20 cellular contexts compared by ENCODE assay signal in the genomic region with DNA sequence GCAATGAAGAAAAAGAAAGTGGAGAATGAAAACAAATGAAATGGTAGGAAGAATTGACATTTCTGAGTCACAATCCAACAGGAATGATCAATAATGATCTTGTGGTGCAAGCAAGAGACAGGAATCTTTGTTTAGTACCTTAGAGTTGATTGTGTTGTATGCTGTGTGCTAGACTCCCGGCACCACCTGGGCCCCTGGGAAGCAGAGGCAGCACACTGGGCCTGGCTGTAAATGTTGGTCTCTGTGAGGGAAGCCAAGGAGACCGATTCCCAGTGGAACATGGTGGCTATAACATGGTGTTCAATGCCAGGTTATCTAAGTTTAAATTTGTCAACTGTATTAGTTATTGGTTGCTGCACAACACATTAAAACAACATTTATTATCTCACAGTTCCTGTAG. TPM values are rescaled to one million over a fixed set of nuclear protein-coding genes. Genes with fewer than 3 reads are reported as not detected.
DNase-seq lines count a peak whose midpoint lies in the region; ATAC-seq, FAIRE-seq and TF ChIP-seq lines count a peak whose summit lies in the region.
"Had no signal": no experiment of that assay in that cellular context is flagged by ENCODE, and none has a peak within 500 bp of the region (broad histone marks: within the 10 kb centered on the region; RNA-seq: fewer than 3 reads in every experiment).

No MANE protein-coding gene starts in this region.

- TF ChIP-seq CTCF in HepG2 (CRISPR knock-in tag; IDR thresholded peaks at IDR 0.05) (no peak), right lobe of liver (IDR thresholded peaks at IDR 0.05) (no peak), brain microvascular endothelial cell (IDR thresholded peaks at IDR 0.05; ENCODE audit: low read depth, low read length, missing control alignments) (no peak), osteoblast (IDR thresholded peaks at IDR 0.05; ENCODE audit: extremely low read depth, low read depth, low read length) (no peak), GM10248 (IDR thresholded peaks at IDR 0.05; ENCODE audit: control extremely low read depth, extremely low read depth, low read depth, missing control alignments) (no peak)

- H3K27me3 ChIP-seq in HepG2 (ENCODE audit: control insufficient read depth in 1 of 2, insufficient read depth in 2 of 2, low read length in 2 of 2) (0 out of 5 replicates have a peak, but pooled peaks cover 0 to 3% of the 10 kb centered on the region in 2 experiments), right lobe of liver (no peaks in the 10 kb centered on the region), brain microvascular endothelial cell (replicated peaks) (no peaks in the 10 kb centered on the region), osteoblast (ENCODE audit: insufficient read depth, low read length) (no peaks in the 10 kb centered on the region)

- no peaks in the 10 kb centered on the region for H3K36me3 ChIP-seq in HepG2 (replicated peaks in 1 of 2; ENCODE audit: control insufficient read depth in 1 of 2, insufficient read depth in 2 of 2, low read length in 2 of 2)
- no peaks in the 10 kb centered on the region for H3K36me3 ChIP-seq in right lobe of liver
- no peaks in the 10 kb centered on the region for H3K36me3 ChIP-seq in brain microvascular endothelial cell (replicated peaks)
- H3K36me3 ChIP-seq in osteoblast (ENCODE audit: insufficient read depth, low read length), result no peaks in the 10 kb centered on the region

- no peaks in the 10 kb centered on the region for H3K9me3 ChIP-seq in HepG2 (ENCODE audit: low read length)
- H3K9me3 ChIP-seq in right lobe of liver, result no peaks in the 10 kb centered on the region
- H3K9me3 ChIP-seq in osteoblast (ENCODE audit: low read depth, low read length), result no peaks in the 10 kb centered on the region

- WGBS in HepG2 (ENCODE audit: low lambda C conversion rate), result 0% methylated on average over 2 of the region's 2 CpGs
- 86% methylated on average over 1 of the region's 2 CpGs for WGBS in right lobe of liver (ENCODE audit: insufficient coverage, low coverage, low lambda C conversion rate, missing lambda C conversion rate)

- H2AFZ ChIP-seq in HepG2 (ENCODE audit: low read length) (no peak overlapping the region), osteoblast (ENCODE audit: low read length) (no peak overlapping the region)

- BruUV-seq in HepG2 (replicated peaks; lab: Mats Ljungman, UMichigan), result no TSS peak

- CTCF ChIA-PET in HepG2 (lab: Yijun Ruan, JAX; ENCODE audit: low intra/inter-chr PET ratio, low total read pairs), result no interaction called here
- CTCF ChIA-PET in GM10248 (lab: Yijun Ruan, JAX), result interaction anchor here (1.4 kb wide), 1 partner anchor 8 kb away, joined by 3 read pairs; no protein-coding TSS in a partner anchor

- intact Hi-C loops in HepG2 (cut with micrococcal nuclease; ENCODE audit: unreplicated experiment), result no loop called here
- intact Hi-C loops in right lobe of liver (cut with DNase I), result no loop called here

- no peak overlapping the region for H3K4me3 ChIP-seq in HepG2 (replicated peaks in 1 of 3; ENCODE audit: insufficient read depth in 1 of 3, low read depth in 2 of 3, low read length in 3 of 3)
- no peak overlapping the region for H3K4me3 ChIP-seq in right lobe of liver
- H3K4me3 ChIP-seq in brain microvascular endothelial cell (ENCODE audit: low read depth, low read length), result no peak overlapping the region
- no peak overlapping the region for H3K4me3 ChIP-seq in osteoblast (ENCODE audit: insufficient read depth, low read length)

- no peak for DNase-seq in HepG2 (ENCODE audit: low spot score)
- DNase-seq in right lobe of liver, result no peak
- DNase-seq in brain microvascular endothelial cell, result no peak
- DNase-seq in osteoblast (ENCODE audit: insufficient read length, low spot score, missing footprints), result no peak
- no peak for DNase-seq in GM10248 (ENCODE audit: extremely low spot score)
- no peak for DNase-seq in NCI-H524 (lab: John Stamatoyannopoulos, UW)
- no peak for DNase-seq in activated gamma-delta T cell (lab: John Stamatoyannopoulos, UW)
- DNase-seq: 8988T, C1 segment of cervical spinal cord, COR-L47, H9, KBM-7, NCI-H1105, NCI-H1694 treated with DMSO at 0.1 percent for 48 hours, NCI-H345, SHP77 had no signal

- POLR2A ChIA-PET in HepG2 (lab: Yijun Ruan, JAX) (no interaction called here), GM10248 (lab: Yijun Ruan, JAX) (no interaction called here)

- TF ChIP-seq RAD21 in HepG2 (CRISPR knock-in tag; IDR thresholded peaks at IDR 0.05), result no peak

- in situ Hi-C loops in HepG2 (cut with HindIII; ENCODE audit: extremely low pct_ligation_motif_present, low pct_unique_long_range_greater_than_20kb), result no loop called here
- in situ Hi-C loops in brain microvascular endothelial cell (cut with HindIII; ENCODE audit: low pct_ligation_motif_present, low sequenced_read_pairs), result no loop called here

- H3K4me1 ChIP-seq in HepG2 (ENCODE audit: insufficient read depth, low read length) (no peaks in the 10 kb centered on the region), right lobe of liver (no peaks in the 10 kb centered on the region), osteoblast (ENCODE audit: insufficient read depth, low read length) (peaks cover 31% of the 10 kb centered on the region)

- TF ChIP-seq EP300 in HepG2 (IDR thresholded peaks at IDR 0.05; ENCODE audit: low read depth in 2 of 2, low read length in 2 of 2) (no peak), HepG2 (CRISPR knock-in tag; IDR thresholded peaks at IDR 0.05; ENCODE audit: borderline replicate concordance) (no peak)

- H3K79me2 ChIP-seq in HepG2 (ENCODE audit: insufficient read depth, low read length) (no peaks in the 10 kb centered on the region), osteoblast (ENCODE audit: insufficient read depth, low read length) (no peaks in the 10 kb centered on the region)

- H4K20me1 ChIP-seq in HepG2 (ENCODE audit: insufficient read depth, low read length) (no peaks in the 10 kb centered on the region), osteoblast (ENCODE audit: insufficient read depth, low read length) (no peaks in the 10 kb centered on the region)

- H3K4me2 ChIP-seq in HepG2 (ENCODE audit: low read depth, low read length) (no peak overlapping the region), osteoblast (ENCODE audit: insufficient read depth, low read length) (peak overlapping the region; percentile 69)

- TF ChIP-seq POLR2A in HepG2 (IDR thresholded peaks at IDR 0.05; ENCODE audit: insufficient read depth in 1 of 2, low read depth in 2 of 2, low read length in 2 of 2) (no peak), right lobe of liver (IDR thresholded peaks at IDR 0.05) (no peak)

- FAIRE-seq in HepG2 (lab: Jason Lieb, UNC), result no peak
- FAIRE-seq: GM18507, HTR-8/SVneo had no signal

- no peak overlapping the region for H3K9ac ChIP-seq in HepG2 (ENCODE audit: insufficient read depth, low read depth, low read length)

- H3K27ac ChIP-seq in HepG2 (ENCODE audit: extremely low read length, insufficient read depth, low read length), result no peak overlapping the region
- no peak overlapping the region for H3K27ac ChIP-seq in right lobe of liver
- H3K27ac ChIP-seq in brain microvascular endothelial cell, result peak overlapping the region; percentile 64
- peak overlapping the region; percentile 15 for H3K27ac ChIP-seq in osteoblast (ENCODE audit: low read depth, low read length)

- ATAC-seq in HepG2, result peak; percentile 53
- no peak for ATAC-seq in right lobe of liver
- no peak for ATAC-seq in HG03135 (IDR thresholded peaks at IDR 0.05; ENCODE audit: unreplicated experiment)
- ATAC-seq: Panc1 had no signal

TF ChIP-seq in HepG2, 621 proteins besides CTCF, POLR2A, EP300 and RAD21:
- no peak for TF ChIP-seq PHF5A (CRISPR knock-in tag; IDR thresholded peaks at IDR 0.05; ENCODE audit: low read depth, unreplicated experiment)
- TF ChIP-seq NRL (CRISPR knock-in tag; IDR thresholded peaks at IDR 0.05; ENCODE audit: borderline replicate concordance), result no peak
- no peak for TF ChIP-seq ZBTB21 (CRISPR knock-in tag; IDR thresholded peaks at IDR 0.05)
- TF ChIP-seq, protein P1, sequence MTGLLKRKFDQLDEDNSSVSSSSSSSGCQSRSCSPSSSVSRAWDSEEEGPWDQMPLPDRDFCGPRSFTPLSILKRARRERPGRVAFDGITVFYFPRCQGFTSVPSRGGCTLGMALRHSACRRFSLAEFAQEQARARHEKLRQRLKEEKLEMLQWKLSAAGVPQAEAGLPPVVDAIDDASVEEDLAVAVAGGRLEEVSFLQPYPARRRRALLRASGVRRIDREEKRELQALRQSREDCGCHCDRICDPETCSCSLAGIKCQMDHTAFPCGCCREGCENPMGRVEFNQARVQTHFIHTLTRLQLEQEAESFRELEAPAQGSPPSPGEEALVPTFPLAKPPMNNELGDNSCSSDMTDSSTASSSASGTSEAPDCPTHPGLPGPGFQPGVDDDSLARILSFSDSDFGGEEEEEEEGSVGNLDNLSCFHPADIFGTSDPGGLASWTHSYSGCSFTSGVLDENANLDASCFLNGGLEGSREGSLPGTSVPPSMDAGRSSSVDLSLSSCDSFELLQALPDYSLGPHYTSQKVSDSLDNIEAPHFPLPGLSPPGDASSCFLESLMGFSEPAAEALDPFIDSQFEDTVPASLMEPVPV (CRISPR knock-in tag; IDR thresholded peaks at IDR 0.05), result no peak

RNA-seq across cellular contexts. Expression of a gene that starts 9.8 kb away (rescaled TPM):
- total RNA-seq in HepG2 (2016; rRNA removed; fragmentation: Illumina TruSeq; extraction: Trizol), result 29.2 and 52.2 TPM in 2 replicates
- 4.8 and 6.0 TPM in 2 replicates for total RNA-seq in HepG2 (2016; cell fraction: cytosol; rRNA removed; fragmentation: Illumina TruSeq; extraction: Trizol; ENCODE audit: low read depth)
- total RNA-seq in HepG2 (2016; cell fraction: insoluble cytoplasmic fraction; rRNA removed; fragmentation: Illumina TruSeq; extraction: Trizol), result 31.1 and 52.7 TPM in 2 replicates
- total RNA-seq in HepG2 (2016; cell fraction: membrane; rRNA removed; fragmentation: Illumina TruSeq; extraction: Trizol), result 11.5 and 13.5 TPM in 2 replicates
- total RNA-seq in HepG2 (2016; cell fraction: nucleus; rRNA removed; fragmentation: Illumina TruSeq; extraction: Trizol), result 29.2 and 32.8 TPM in 2 replicates
- polyA plus RNA-seq in HepG2 (2011; rRNA removed), result 4.9 and 5.7 TPM in 2 replicates
- 2.0 and 3.3 TPM in 2 replicates for polyA plus RNA-seq in HepG2 (2011; cell fraction: cytosol; rRNA removed)
- 5.7 and 7.6 TPM in 2 replicates for polyA plus RNA-seq in HepG2 (2011; cell fraction: nucleus; rRNA removed)
- 20.9 and 28.6 TPM in 2 replicates for polyA plus RNA-seq in HepG2 (2012)
- polyA plus RNA-seq in HepG2 (2016; cell fraction: cytosol; fragmentation: Illumina TruSeq; extraction: Trizol; ENCODE audit: low read depth), result 0.75 and 1.2 TPM in 2 replicates
- polyA plus RNA-seq in HepG2 (2016; cell fraction: insoluble cytoplasmic fraction; fragmentation: Illumina TruSeq; extraction: Trizol; ENCODE audit: low read depth), result 38.5 and 41.2 TPM in 2 replicates
- polyA plus RNA-seq in HepG2 (2016; cell fraction: membrane; fragmentation: Illumina TruSeq; extraction: Trizol; ENCODE audit: low read depth), result 1.9 and 2.3 TPM in 2 replicates
- polyA plus RNA-seq in HepG2 (2016; cell fraction: nucleus; fragmentation: Illumina TruSeq; extraction: Trizol; ENCODE audit: insufficient read depth, low read depth), result 36.0 and 37.0 TPM in 2 replicates
- polyA minus RNA-seq in HepG2 (2011; rRNA and poly(A)+ RNA removed; ENCODE audit: low replicate concordance), result 1.5 and 2.0 TPM in 2 replicates
- 6.3 and 6.7 TPM in 2 replicates for polyA minus RNA-seq in HepG2 (2011; cell fraction: cytosol; rRNA and poly(A)+ RNA removed)
- polyA minus RNA-seq in HepG2 (2011; cell fraction: nucleus; rRNA and poly(A)+ RNA removed), result 21.5 and 24.7 TPM in 2 replicates
- total RNA-seq in right lobe of liver, result 1 to 10 TPM; 5.2 to 7.8 (median 7.2) TPM
- total RNA-seq in osteoblast, result 15.2 and 17.1 TPM in 2 replicates

Comparison
In these comparisons a context has a peak if more than half of its experiments do, and no peak if none do; other contexts are left out.
1. H3K27ac ChIP-seq: peak in brain microvascular endothelial cell (single experiment) and osteoblast (single experiment); none in HepG2 (single experiment) and right lobe of liver (0 of 3).